In genomic region chr12:32353540-32353939, GRCh38 we compare ENCODE assay signal across 24 cellular contexts.
"Had no signal": no experiment of that assay in that cellular context is flagged by ENCODE, and none has a peak within 500 bp of the region (broad histone marks: within the 10 kb centered on the region; RNA-seq: fewer than 3 reads in every experiment).

No MANE protein-coding gene starts in this region.

- H3K36me3 ChIP-seq: brain microvascular endothelial cell, cardiac muscle cell had no signal

- DNase-seq: activated B cell treated with CpG ODN at 0.5 μM for 24 hours; activated CD4-positive, alpha-beta T cell treated with anti-CD3 and anti-CD28 coated beads for 1 hour; activated CD4-positive, alpha-beta T cell treated with anti-CD3 and anti-CD28 coated beads, Interleukin-2, amount 10 ng/mL, durations not matched to agents 24 days and 14 days; activated CD4-positive, alpha-beta T cell treated with anti-CD3 and anti-CD28 coated beads, Interleukin-2, amount 50 U/mL, for 48 hours; activated CD8-positive, alpha-beta memory T cell treated with anti-CD3 and anti-CD28 coated beads, Interleukin-2, amount 10 ng/mL, durations not matched to agents 7 days and 5 days; activated effector memory CD4-positive, alpha-beta T cell treated with Interleukin-2 at 50 U/mL for 16 hours; activated naive CD4-positive, alpha-beta T cell; activated naive CD8-positive, alpha-beta T cell treated with anti-CD3 and anti-CD28 coated beads, Interleukin-2, amount 50 U/mL, for 24 hours; activated T-cell treated with anti-CD3 and anti-CD28 coated beads, Interleukin-2, amount 50 U/mL, for 24 hours; amniotic stem cell; brain microvascular endothelial cell; Kasumi-1; NCI-H1105 treated with DMSO at 0.1 percent for 48 hours; NCI-H1436 treated with DMSO at 0.1 percent for 48 hours; NCI-H1930; NCI-H345; NCI-H510A; NCI-H748 treated with DMSO at 0.1 percent for 48 hours; SIG-M5; T-helper 17 cell; T-helper 9 cell had no signal

- H3K36me3 Mint-ChIP-seq: activated CD8-positive, alpha-beta memory T cell treated with anti-CD3 and anti-CD28 coated beads, Interleukin-2, amount 10 ng/mL, durations not matched to agents 7 days and 5 days; activated naive CD4-positive, alpha-beta T cell treated with anti-CD3 and anti-CD28 coated beads, Interleukin-2, amount 50 U/mL, for 72 hours had no signal

- H3K27ac Mint-ChIP-seq: activated B cell treated with CpG ODN at 0.5 μM for 24 hours; activated CD4-positive, alpha-beta T cell treated with anti-CD3 and anti-CD28 coated beads, Interleukin-2, amount 10 ng/mL, durations not matched to agents 24 days and 14 days; activated CD8-positive, alpha-beta memory T cell treated with anti-CD3 and anti-CD28 coated beads, Interleukin-2, amount 10 ng/mL, durations not matched to agents 7 days and 5 days; activated naive CD4-positive, alpha-beta T cell treated with anti-CD3 and anti-CD28 coated beads, Interleukin-2, amount 50 U/mL, for 72 hours; activated naive CD8-positive, alpha-beta T cell treated with anti-CD3 and anti-CD28 coated beads, Interleukin-2, amount 50 U/mL, for 24 hours; activated T-cell treated with anti-CD3 and anti-CD28 coated beads, Interleukin-2, amount 50 U/mL, for 24 hours; activated T-helper 1 cell treated with anti-CD3 and anti-CD28 coated beads, Interleukin-12 subunit alpha, Interleukin-12 subunit beta, Interleukin-2, Interleukin-4 antibody, amounts not matched to agents 30 ng/mL and 10 ng/mL and 1 ng/mL, durations not matched to agents 14 hours and 24 hours and 36 hours; T-helper 17 cell had no signal

- H3K4me3 Mint-ChIP-seq: activated B cell treated with CpG ODN at 0.5 μM for 24 hours; activated CD4-positive, alpha-beta T cell treated with anti-CD3 and anti-CD28 coated beads, Interleukin-2, amount 10 ng/mL, durations not matched to agents 24 days and 14 days; activated CD8-positive, alpha-beta memory T cell treated with anti-CD3 and anti-CD28 coated beads, Interleukin-2, amount 10 ng/mL, durations not matched to agents 7 days and 5 days; activated naive CD8-positive, alpha-beta T cell treated with anti-CD3 and anti-CD28 coated beads, Interleukin-2, amount 50 U/mL, for 24 hours; activated T-cell treated with anti-CD3 and anti-CD28 coated beads, Interleukin-2, amount 50 U/mL, for 24 hours; activated T-helper 1 cell treated with anti-CD3 and anti-CD28 coated beads, Interleukin-12 subunit alpha, Interleukin-12 subunit beta, Interleukin-2, Interleukin-4 antibody, amounts not matched to agents 30 ng/mL and 10 ng/mL and 1 ng/mL, durations not matched to agents 14 hours and 24 hours and 36 hours; T-helper 17 cell had no signal

- H3K27me3 ChIP-seq: brain microvascular endothelial cell, cardiac muscle cell had no signal

- H3K9me3 Mint-ChIP-seq: activated B cell treated with CpG ODN at 0.5 μM for 24 hours; activated CD4-positive, alpha-beta T cell treated with anti-CD3 and anti-CD28 coated beads, Interleukin-2, amount 10 ng/mL, durations not matched to agents 24 days and 14 days; activated naive CD4-positive, alpha-beta T cell treated with anti-CD3 and anti-CD28 coated beads, Interleukin-2, amount 50 U/mL, for 72 hours; activated naive CD8-positive, alpha-beta T cell treated with anti-CD3 and anti-CD28 coated beads, Interleukin-2, amount 50 U/mL, for 24 hours; activated T-cell treated with anti-CD3 and anti-CD28 coated beads, Interleukin-2, amount 50 U/mL, for 24 hours; activated T-helper 1 cell treated with anti-CD3 and anti-CD28 coated beads, Interleukin-12 subunit alpha, Interleukin-12 subunit beta, Interleukin-2, Interleukin-4 antibody, amounts not matched to agents 30 ng/mL and 10 ng/mL and 1 ng/mL, durations not matched to agents 14 hours and 24 hours and 36 hours had no signal

- H3K4me3 ChIP-seq: cardiac muscle cell had no signal

- H3K27ac ChIP-seq: brain microvascular endothelial cell, cardiac muscle cell had no signal

- H3K4me1 Mint-ChIP-seq: activated B cell treated with CpG ODN at 0.5 μM for 24 hours; activated CD4-positive, alpha-beta T cell treated with anti-CD3 and anti-CD28 coated beads, Interleukin-2, amount 10 ng/mL, durations not matched to agents 24 days and 14 days; activated CD8-positive, alpha-beta memory T cell treated with anti-CD3 and anti-CD28 coated beads, Interleukin-2, amount 10 ng/mL, durations not matched to agents 7 days and 5 days; activated naive CD8-positive, alpha-beta T cell treated with anti-CD3 and anti-CD28 coated beads, Interleukin-2, amount 50 U/mL, for 24 hours; T-helper 17 cell had no signal

- ATAC-seq: activated CD8-positive, alpha-beta memory T cell treated with anti-CD3 and anti-CD28 coated beads, Interleukin-2, amount 10 ng/mL, durations not matched to agents 7 days and 5 days; activated naive CD4-positive, alpha-beta T cell treated with anti-CD3 and anti-CD28 coated beads, Interleukin-2, amount 50 U/mL, for 72 hours; activated naive CD8-positive, alpha-beta T cell treated with anti-CD3 and anti-CD28 coated beads, Interleukin-2, amount 50 U/mL, for 24 hours; T-helper 17 cell had no signal

- H3K27me3 Mint-ChIP-seq: activated B cell treated with CpG ODN at 0.5 μM for 24 hours; activated CD4-positive, alpha-beta T cell treated with anti-CD3 and anti-CD28 coated beads, Interleukin-2, amount 10 ng/mL, durations not matched to agents 24 days and 14 days; activated CD8-positive, alpha-beta memory T cell treated with anti-CD3 and anti-CD28 coated beads, Interleukin-2, amount 10 ng/mL, durations not matched to agents 7 days and 5 days; activated naive CD8-positive, alpha-beta T cell treated with anti-CD3 and anti-CD28 coated beads, Interleukin-2, amount 50 U/mL, for 24 hours; activated T-cell treated with anti-CD3 and anti-CD28 coated beads, Interleukin-2, amount 50 U/mL, for 24 hours; T-helper 17 cell had no signal
